37 cellular contexts compared by ENCODE assay signal in the genomic region with DNA sequence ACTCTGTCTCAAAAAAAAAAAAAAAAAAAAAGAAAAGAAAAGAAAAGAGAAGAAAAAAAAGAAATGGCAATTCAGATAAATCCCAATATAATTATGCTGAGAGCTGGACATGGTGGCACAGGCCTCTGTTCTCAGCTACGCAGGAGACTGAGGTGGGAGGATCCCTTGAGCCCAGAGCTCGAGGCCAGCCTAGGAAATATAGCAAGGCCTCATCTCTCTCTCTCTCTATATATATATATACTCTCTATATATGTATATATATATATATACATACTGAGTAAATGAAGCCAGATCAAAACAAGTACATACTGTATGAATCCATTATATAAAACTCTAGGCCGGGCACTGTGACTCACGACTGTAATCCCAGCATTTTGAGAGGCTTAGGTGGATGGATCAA. TPM values are rescaled to one million over a fixed set of nuclear protein-coding genes. Genes with fewer than 3 reads are reported as not detected.
"Had no signal": no experiment of that assay in that cellular context is flagged by ENCODE, and none has a peak within 500 bp of the region (broad histone marks: within the 10 kb centered on the region; RNA-seq: fewer than 3 reads in every experiment).

No MANE protein-coding gene starts in this region.

- H3K4me3 ChIP-seq: MG63 had no signal

- H3K27ac ChIP-seq: KMS-11 had no signal

- H3K9ac ChIP-seq: KMS-11 had no signal

- DNase-seq: Karpas-422, Kasumi-1, MG63, MM.1S, MV-4-11, NCI-H1048, NCI-H1092, NCI-H1092 treated with DMSO at 0.1 percent for 48 hours, NCI-H1105, NCI-H1105 treated with DMSO at 0.1 percent for 48 hours, NCI-H1417, NCI-H1417 treated with DMSO at 0.1 percent for 48 hours, NCI-H1436, NCI-H1436 treated with DMSO at 0.1 percent for 48 hours, NCI-H146, NCI-H1694, NCI-H1694 treated with DMSO at 0.1 percent for 48 hours, NCI-H187, NCI-H187 treated with DMSO at 0.1 percent for 48 hours, NCI-H1930, NCI-H2029, NCI-H2029 treated with DMSO at 0.1 percent for 48 hours, NCI-H2081, NCI-H2081 treated with DMSO at 0.1 percent for 48 hours, NCI-H2107, NCI-H2171, NCI-H2171 treated with DMSO at 0.1 percent for 48 hours, NCI-H2227 treated with DMSO at 0.1 percent for 48 hours, NCI-H226, NCI-H345, NCI-H446, NCI-H446 treated with DMSO at 0.1 percent for 48 hours, NCI-H510A had no signal

- H3K4me2 ChIP-seq: KMS-11 had no signal

- H3K36me3 ChIP-seq: MG63 had no signal

- H3K27me3 ChIP-seq: MG63 had no signal

- H3K9me3 ChIP-seq: MG63 had no signal

RNA-seq across cellular contexts. Expression of a gene that starts 30.6 kb away (rescaled TPM):
- total RNA-seq: LHCN-M2, M059J, MCF 10A had no signal
